16 cellular contexts compared by ENCODE assay signal in the genomic region with DNA sequence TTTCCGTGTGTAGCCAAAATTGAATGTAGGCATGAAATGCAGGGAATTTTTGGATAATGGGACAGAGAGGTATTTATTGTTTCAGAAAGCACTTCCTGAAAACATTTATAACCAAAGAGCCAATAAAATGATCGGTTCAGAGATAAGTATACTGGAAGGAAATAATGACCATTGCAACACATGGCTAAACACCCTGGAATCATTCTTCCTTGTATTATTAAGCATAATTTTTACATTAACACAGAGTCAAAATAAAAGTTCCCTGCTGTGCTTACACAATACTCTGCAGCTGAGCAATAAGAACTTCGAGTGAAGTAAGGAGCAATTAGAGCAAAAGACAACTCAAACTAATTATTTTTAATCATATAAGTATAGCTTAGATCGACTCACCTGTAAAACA.
DNase-seq lines count a peak whose midpoint lies in the region; ATAC-seq, FAIRE-seq and TF ChIP-seq lines count a peak whose summit lies in the region.
"Had no signal": no experiment of that assay in that cellular context is flagged by ENCODE, and none has a peak within 500 bp of the region (broad histone marks: within the 10 kb centered on the region; RNA-seq: fewer than 3 reads in every experiment).

No MANE protein-coding gene starts in this region.

- FAIRE-seq in D721Med (lab: Jason Lieb, UNC), result no peak
- FAIRE-seq: colon, GM12891 had no signal

- H3K9me3 ChIP-seq in right atrium auricular region, result no peaks in the 10 kb centered on the region
- H3K9me3 ChIP-seq in adipocyte (ENCODE audit: control insufficient read depth, low read length), result no peaks in the 10 kb centered on the region
- H3K9me3 ChIP-seq: gastroesophageal sphincter had no signal

- H3K27ac ChIP-seq in right atrium auricular region (peak overlapping the region in 1 of 2 donors; percentile 60), foreskin keratinocyte (peak overlapping the region; percentile 58)
- H3K27ac ChIP-seq: neural progenitor cell had no signal

- H3K36me3 ChIP-seq in right atrium auricular region (no peaks in the 10 kb centered on the region), adipocyte (ENCODE audit: control insufficient read depth, insufficient read depth, low read length, severe bottlenecking) (no peaks in the 10 kb centered on the region)
- H3K36me3 ChIP-seq: gastroesophageal sphincter, neural progenitor cell had no signal

- peak; percentile 47 for ATAC-seq in Right ventricle myocardium superior (ENCODE audit: poor library complexity)
- no peak for ATAC-seq in foreskin keratinocyte
- ATAC-seq: activated CD8-positive, alpha-beta T cell treated with anti-CD3 and anti-CD28 coated beads, Interleukin-2, amount 10 ng/mL, durations not matched to agents 7 days and 5 days; T-helper 17 cell had no signal

- no peaks in the 10 kb centered on the region for H3K27me3 ChIP-seq in right atrium auricular region
- H3K27me3 ChIP-seq in adipocyte (replicated peaks; ENCODE audit: control insufficient read depth, insufficient read depth, low read length), result no peaks in the 10 kb centered on the region
- H3K27me3 ChIP-seq in foreskin keratinocyte, result no peaks in the 10 kb centered on the region
- H3K27me3 ChIP-seq: gastroesophageal sphincter, neural progenitor cell had no signal

- intact Hi-C loops in Right ventricle myocardium superior (cut with DNase I), result no loop called here

- H3K4me3 ChIP-seq in right atrium auricular region, result no peak overlapping the region
- peak overlapping the region; percentile 55 for H3K4me3 ChIP-seq in adipocyte (ENCODE audit: low read length)
- H3K4me3 ChIP-seq: gastroesophageal sphincter, neural progenitor cell had no signal

- no peak for TF ChIP-seq CTCF in right atrium auricular region (IDR thresholded peaks at IDR 0.05)
- TF ChIP-seq CTCF in foreskin keratinocyte (conservative IDR thresholded peaks at IDR 0.05), result no peak
- TF ChIP-seq CTCF in D721Med (IDR thresholded peaks at IDR 0.05; ENCODE audit: insufficient read depth, missing control alignments), result no peak

- peaks cover 0 to 29% of the 10 kb centered on the region in 2 donors for H3K4me1 ChIP-seq in right atrium auricular region
- peaks cover 41% of the 10 kb centered on the region for H3K4me1 ChIP-seq in adipocyte (ENCODE audit: control insufficient read depth, insufficient read depth, low read length)
- H3K4me1 ChIP-seq in foreskin keratinocyte, result peaks cover 22% of the 10 kb centered on the region
- H3K4me1 ChIP-seq: neural progenitor cell had no signal

- H3K9ac ChIP-seq in adipocyte (ENCODE audit: low read length), result peak overlapping the region; percentile 82
- H3K9ac ChIP-seq: neural progenitor cell had no signal

- DNase-seq in Right ventricle myocardium superior (no peak), right atrium auricular region (ENCODE audit: low spot score) (no peak), adipocyte (ENCODE audit: low read depth) (peak; percentile 60), foreskin keratinocyte (no peak), mucosa of gallbladder (ENCODE audit: low spot score) (no peak), SKM-1 treated with dmso at 0.1 percent for 144 hours (lab: John Stamatoyannopoulos, UW; ENCODE audit: unreplicated experiment) (no peak), D721Med (ENCODE audit: insufficient read length, low spot score) (no peak)
- no peak for DNase-seq in activated CD4-positive, alpha-beta T cell treated with anti-CD3 and anti-CD28 coated beads, Interleukin-2, amount 50 U/mL, for 4 hours
- DNase-seq: activated CD8-positive, alpha-beta T cell treated with anti-CD3 and anti-CD28 coated beads, Interleukin-2, amount 10 ng/mL, durations not matched to agents 7 days and 5 days; stimulated activated CD4-positive, alpha-beta T cell treated with anti-CD3 and anti-CD28 coated beads, Interleukin-12 subunit alpha, Interleukin-12 subunit beta, amount 100 ng/mL, for 4 hours; T-helper 17 cell; trophoblast cell had no signal
